Comparison of ENCODE assay signal across 8 cellular contexts in the genomic region with DNA sequence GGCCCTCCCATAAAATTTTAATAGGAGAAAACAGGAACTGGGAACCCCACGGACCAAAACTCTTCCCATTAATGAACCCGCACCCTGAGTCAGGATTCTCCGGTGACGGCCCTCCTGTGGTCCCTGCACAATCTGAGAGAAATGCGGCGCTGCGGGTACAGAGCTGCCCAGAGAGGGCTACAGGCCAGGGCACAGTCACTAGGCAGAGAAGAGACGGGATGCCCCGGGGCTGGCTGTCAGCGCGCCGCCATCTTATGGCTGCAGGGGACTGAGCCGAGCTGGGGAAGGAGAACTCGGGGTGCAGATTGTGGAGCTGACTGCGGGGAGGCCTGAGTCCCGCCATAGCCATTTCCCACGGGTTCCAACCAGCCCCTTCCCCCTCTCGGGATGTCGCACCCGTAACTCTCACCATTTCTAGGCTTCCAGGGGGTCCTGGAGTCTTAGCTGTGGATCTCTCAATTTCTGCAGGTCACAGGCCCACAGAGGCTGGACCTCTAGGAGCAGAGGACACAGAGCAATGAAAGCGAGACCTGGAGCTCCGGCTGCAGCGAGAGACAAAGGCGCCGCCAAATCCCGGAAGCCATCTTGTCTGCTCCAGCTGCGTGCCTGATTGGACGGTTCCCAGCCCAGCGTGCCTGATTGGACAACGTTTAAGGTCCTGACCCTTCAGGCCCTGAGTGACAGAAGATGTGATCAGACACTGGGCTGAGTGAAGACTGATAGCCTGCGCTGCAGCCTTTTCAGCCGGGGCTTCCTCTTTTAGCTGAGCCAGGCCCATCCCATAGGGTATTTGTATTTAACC. TPM values are rescaled to one million over a fixed set of nuclear protein-coding genes. Genes with fewer than 3 reads are reported as not detected.
DNase-seq lines count a peak whose midpoint lies in the region; ATAC-seq and TF ChIP-seq lines count a peak whose summit lies in the region.

Gene ZNF675, minus strand, starts transcription at position 591 of the 802 bp plus-strand sequence. Its CDS starts 179 bp downstream, at position 412.

- CTCF ChIA-PET in PC-3 (lab: Charles Lee): no interaction called here

- peaks cover 24% of the 10 kb centered on the region for H3K36me3 ChIP-seq in PC-3 (ENCODE audit: low read depth, low read length)
- H3K36me3 ChIP-seq in esophagus (ENCODE audit: control insufficient read depth in 2 of 2, insufficient read depth in 2 of 2, low read length in 1 of 2): no peaks in the 10 kb centered on the region
- H3K36me3 ChIP-seq in muscle layer of colon (ENCODE audit: insufficient read depth, low read length): no peaks in the 10 kb centered on the region

- H3K4me1 ChIP-seq in PC-3 (ENCODE audit: insufficient read depth, low read length): 0 out of 2 replicates have a peak, but pooled peaks cover 8% of the 10 kb centered on the region
- H3K4me1 ChIP-seq in esophagus (ENCODE audit: control insufficient read depth in 2 of 2, insufficient read depth in 2 of 2, low read length in 1 of 2): no peaks in the 10 kb centered on the region
- H3K4me1 ChIP-seq in muscle layer of colon (ENCODE audit: insufficient read depth, low read length): peaks cover 6% of the 10 kb centered on the region

- WGBS in esophagus, 2 donors: 0 to 1% methylated on average over 32 of the region's 32 CpGs

- POLR2A ChIA-PET in PC-3 (lab: Charles Lee; ENCODE audit: unreplicated experiment): interaction anchor here (0.6 kb wide), 3 partner anchors 228 to 401 kb away, joined by 3 to 8 read pairs (median 3); partner anchors contain the start of gene ZNF726

- intact Hi-C loops in PC-3 (cut with micrococcal nuclease): loop anchor here (5.0 to 10.0 kb wide), 4 partner anchors 75 to 345 kb away; partner anchors contain the start of genes ZNF726 and ZNF91

- H3K9me3 ChIP-seq in PC-3 (ENCODE audit: low read length) (no peaks in the 10 kb centered on the region), esophagus (ENCODE audit: control insufficient read depth in 2 of 2, insufficient read depth in 1 of 2, low read depth in 1 of 2, low read length in 1 of 2) (no peaks in the 10 kb centered on the region), muscle layer of colon (ENCODE audit: low read length) (no peaks in the 10 kb centered on the region)

- TF ChIP-seq CTCF in PC-3 (conservative IDR thresholded peaks at IDR 0.05; ENCODE audit: low read depth, low read length): peak; percentile 33; the same call in 1 of the 2 replicates

- H3K4me2 ChIP-seq in PC-3 (ENCODE audit: low read length): peak within 1 kb of the TSS; percentile 81

- H3K27me3 ChIP-seq in PC-3 (ENCODE audit: low read length) (no peaks in the 10 kb centered on the region), esophagus (ENCODE audit: control insufficient read depth in 1 of 2, insufficient read depth in 2 of 2, low read length in 2 of 2) (no peaks in the 10 kb centered on the region), muscle layer of colon (ENCODE audit: control insufficient read depth in 1 of 2, insufficient read depth in 2 of 2, low read length in 2 of 2) (no peaks in the 10 kb centered on the region)

- no peaks in the 10 kb centered on the region for H3K9me2 ChIP-seq in PC-3 (replicated peaks; ENCODE audit: low read length)

- ATAC-seq in GM21515 (IDR thresholded peaks at IDR 0.05; ENCODE audit: unreplicated experiment) (peak; percentile 95), PC-3 (peak; percentile 90)

- H2AFZ ChIP-seq in PC-3 (ENCODE audit: low read length): peak within 1 kb of the TSS; percentile 81

- DNase-seq in DMS 273 (lab: John Stamatoyannopoulos, UW; ENCODE audit: unreplicated experiment) (peak; percentile 97), HuH-7 (ENCODE audit: low spot score) (peak; percentile 96), PC-3 (peak; percentile 93)
- peak; percentile 83 for DNase-seq in activated T-cell treated with anti-CD3 and anti-CD28 coated beads, Interleukin-2, amount 50 U/mL, for 1 hour
- peak; percentile 70 for DNase-seq in stimulated activated CD8-positive, alpha-beta memory T cell treated with anti-CD3 and anti-CD28 coated beads, Interleukin-7, amount 100 ng/mL, for 24 hours (ENCODE audit: low read depth)

- H3K79me2 ChIP-seq in PC-3 (ENCODE audit: low read length): peaks cover 51% of the 10 kb centered on the region

- no peaks in the 10 kb centered on the region for H3F3A ChIP-seq in PC-3 (ENCODE audit: low read length, unreplicated experiment)

- peak within 1 kb of the TSS; percentile 91 for H3K9ac ChIP-seq in PC-3 (ENCODE audit: low read length)
- peak within 1 kb of the TSS; percentile 71 for H3K9ac ChIP-seq in muscle layer of colon (ENCODE audit: low read length)

- H4K20me1 ChIP-seq in PC-3 (ENCODE audit: low read length): peaks cover 3% of the 10 kb centered on the region; the same call in 1 of the 2 replicates

- BruUV-seq in PC-3 (replicated peaks; lab: Mats Ljungman, UMichigan): TSS peak; percentile 73

- H3K27ac ChIP-seq in PC-3 (ENCODE audit: low read length): peak within 1 kb of the TSS; percentile 81
- peak within 1 kb of the TSS; percentile 93 to 98 for H3K27ac ChIP-seq in esophagus (ENCODE audit: low read depth in 2 of 2, low read length in 1 of 2)
- H3K27ac ChIP-seq in muscle layer of colon (ENCODE audit: low read depth, low read length): peak within 1 kb of the TSS; percentile 78

- peak within 1 kb of the TSS; percentile 94 for H3K4me3 ChIP-seq in PC-3 (ENCODE audit: low read length)
- H3K4me3 ChIP-seq in esophagus (ENCODE audit: low read depth in 1 of 2, low read length in 2 of 2): peak within 1 kb of the TSS; percentile 88 to 90
- peak within 1 kb of the TSS; percentile 76 to 91 for H3K4me3 ChIP-seq in muscle layer of colon (ENCODE audit: low read depth in 1 of 2, low read length in 2 of 2)

RNA-seq across cellular contexts. Expression of gene ZNF675, which starts in this region (rescaled TPM):
- total RNA-seq in PC-3 (2014; rRNA removed): 17.2 and 19.4 TPM in 2 replicates
- polyA plus RNA-seq in esophagus: 1 to 10 TPM; 4.8 to 7.3 TPM

Comparison
In these comparisons a context has a peak if more than half of its experiments do, and no peak if none do; other contexts are left out.
1. Peak in every context shown above with its lines: DNase-seq, ATAC-seq, H3K4me3 ChIP-seq and H3K27ac ChIP-seq.